20 cellular contexts compared by ENCODE assay signal in the genomic region with DNA sequence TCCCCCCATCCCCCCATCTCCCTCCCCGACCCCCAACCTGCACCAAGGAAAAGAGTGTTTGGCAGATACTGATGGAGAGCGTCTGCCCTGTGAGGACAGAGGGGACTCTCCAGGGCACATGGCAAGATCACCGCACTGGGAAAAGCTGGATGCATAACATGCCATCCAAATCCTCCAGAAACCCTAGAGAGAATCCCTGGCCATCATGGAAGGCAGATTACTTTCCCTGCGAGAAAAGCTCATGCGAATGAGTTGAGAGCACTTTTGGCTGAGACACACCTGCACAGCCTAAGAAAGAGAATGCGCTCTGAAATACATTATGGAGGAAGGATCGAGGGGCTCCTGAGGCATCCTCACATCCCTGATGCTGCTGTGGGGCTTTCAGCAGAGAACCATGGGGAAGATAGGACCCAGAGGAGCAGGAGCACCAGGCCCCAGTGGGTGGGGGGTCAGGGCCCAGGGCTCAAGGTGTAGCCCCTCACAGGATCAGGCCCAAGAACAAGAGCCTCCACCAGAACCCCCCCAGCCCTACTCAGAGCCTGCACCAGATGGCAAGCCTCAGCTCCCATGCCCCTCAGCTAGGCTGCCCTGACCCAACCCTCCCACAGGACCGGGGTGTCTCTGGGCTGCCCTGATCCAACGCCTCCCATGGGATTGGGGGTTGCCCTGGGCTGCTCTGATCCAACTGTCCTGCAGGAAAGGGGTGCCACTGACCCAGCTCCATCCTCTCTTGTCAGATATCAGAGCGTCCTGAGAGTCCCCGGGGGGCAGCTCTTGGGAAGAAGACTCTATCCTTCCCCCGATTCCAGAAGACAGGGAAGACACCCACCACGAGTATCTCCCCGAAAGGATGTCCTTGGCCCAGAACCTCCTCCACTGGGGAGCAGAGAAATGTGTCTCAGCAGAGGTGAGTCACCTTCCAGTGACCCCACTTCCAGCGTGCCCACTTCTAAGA.
"Had no signal": no experiment of that assay in that cellular context is flagged by ENCODE, and none has a peak within 500 bp of the region (broad histone marks: within the 10 kb centered on the region; RNA-seq: fewer than 3 reads in every experiment).

No MANE protein-coding gene starts in this region.

- H3K27ac ChIP-seq: brain microvascular endothelial cell, epithelial cell of prostate, neural progenitor cell, SJSA1, skin epidermis, upper lobe of left lung had no signal

- H3K27me3 Mint-ChIP-seq: activated naive CD8-positive, alpha-beta T cell treated with anti-CD3 and anti-CD28 coated beads, Interleukin-2, amount 10 ng/mL, durations not matched to agents 7 days and 5 days had no signal

- ATAC-seq: effector memory CD8-positive, alpha-beta T cell had no signal

- H3K36me3 ChIP-seq: brain microvascular endothelial cell, neural progenitor cell, SJSA1, upper lobe of left lung had no signal

- H3K4me3 Mint-ChIP-seq: activated CD4-positive, alpha-beta T cell treated with anti-CD3 and anti-CD28 coated beads, Interleukin-2, amount 10 ng/mL, durations not matched to agents 24 days and 14 days; activated naive CD8-positive, alpha-beta T cell treated with anti-CD3 and anti-CD28 coated beads, Interleukin-2, amount 10 ng/mL, durations not matched to agents 7 days and 5 days; central memory CD8-positive, alpha-beta T cell; dendritic cell treated with granulocyte-macrophage colony-stimulating factor and Interleukin-4, amounts not matched to agents 40 ng/mL and 50 ng/mL, for 4 days; effector memory CD8-positive, alpha-beta T cell; immature natural killer cell; naive B cell; neural progenitor cell; T-helper 2 cell treated with Interferon-gamma antibody and Interleukin-4, amounts not matched to agents 5 μg/mL and 100 μg/mL, for 36 hours had no signal

- H3K4me1 ChIP-seq: neural progenitor cell, SJSA1, upper lobe of left lung had no signal

- H3K9me3 Mint-ChIP-seq: activated CD4-positive, alpha-beta T cell treated with anti-CD3 and anti-CD28 coated beads, Interleukin-2, amount 10 ng/mL, durations not matched to agents 24 days and 14 days; activated naive CD8-positive, alpha-beta T cell treated with anti-CD3 and anti-CD28 coated beads, Interleukin-2, amount 10 ng/mL, durations not matched to agents 7 days and 5 days; central memory CD8-positive, alpha-beta T cell; dendritic cell treated with granulocyte-macrophage colony-stimulating factor and Interleukin-4, amounts not matched to agents 40 ng/mL and 50 ng/mL, for 4 days; effector memory CD8-positive, alpha-beta T cell; immature natural killer cell; naive B cell; neural progenitor cell; T-helper 2 cell treated with Interferon-gamma antibody and Interleukin-4, amounts not matched to agents 5 μg/mL and 100 μg/mL, for 36 hours had no signal

- DNase-seq: activated CD4-positive, alpha-beta T cell treated with anti-CD3 and anti-CD28 coated beads, Interleukin-2, amount 10 ng/mL, durations not matched to agents 24 days and 14 days; activated CD4-positive, CD25-positive, alpha-beta regulatory T cell; activated naive CD8-positive, alpha-beta T cell treated with anti-CD3 and anti-CD28 coated beads, Interleukin-2, amount 10 ng/mL, durations not matched to agents 7 days and 5 days; anterior cingulate cortex; brain microvascular endothelial cell; effector memory CD8-positive, alpha-beta T cell; immature natural killer cell; naive B cell; stimulated activated CD4-positive, alpha-beta T cell treated with anti-CD3 and anti-CD28 coated beads, Interleukin-15, amount 100 ng/mL, for 24 hours; stimulated activated CD4-positive, alpha-beta T cell treated with anti-CD3 and anti-CD28 coated beads, Interleukin-4, amount 100 ng/mL, for 24 hours; stimulated activated naive CD4-positive, alpha-beta T cell treated with Interleukin-2 at 50 U/mL for 16 hours had no signal

- H2AFZ ChIP-seq: neural progenitor cell had no signal

- H3K9me3 ChIP-seq: upper lobe of left lung had no signal

- FAIRE-seq: frontal cortex had no signal

- H3K4me1 Mint-ChIP-seq: activated CD4-positive, alpha-beta T cell treated with anti-CD3 and anti-CD28 coated beads, Interleukin-2, amount 10 ng/mL, durations not matched to agents 24 days and 14 days; activated naive CD8-positive, alpha-beta T cell treated with anti-CD3 and anti-CD28 coated beads, Interleukin-2, amount 10 ng/mL, durations not matched to agents 7 days and 5 days; central memory CD8-positive, alpha-beta T cell; immature natural killer cell; naive B cell had no signal

- H3K9ac ChIP-seq: neural progenitor cell had no signal

- H3K27me3 ChIP-seq: brain microvascular endothelial cell, neural progenitor cell, upper lobe of left lung had no signal

- H3K4me3 ChIP-seq: neural progenitor cell, SJSA1, skin epidermis, upper lobe of left lung had no signal

- H3K36me3 Mint-ChIP-seq: activated naive CD8-positive, alpha-beta T cell treated with anti-CD3 and anti-CD28 coated beads, Interleukin-2, amount 10 ng/mL, durations not matched to agents 7 days and 5 days; immature natural killer cell; naive B cell; neural progenitor cell had no signal

- H3K27ac Mint-ChIP-seq: activated CD4-positive, alpha-beta T cell treated with anti-CD3 and anti-CD28 coated beads, Interleukin-2, amount 10 ng/mL, durations not matched to agents 24 days and 14 days; activated naive CD8-positive, alpha-beta T cell treated with anti-CD3 and anti-CD28 coated beads, Interleukin-2, amount 10 ng/mL, durations not matched to agents 7 days and 5 days; dendritic cell treated with granulocyte-macrophage colony-stimulating factor and Interleukin-4, amounts not matched to agents 40 ng/mL and 50 ng/mL, for 4 days; effector memory CD8-positive, alpha-beta T cell; immature natural killer cell; naive B cell; neural progenitor cell; T-helper 2 cell treated with Interferon-gamma antibody and Interleukin-4, amounts not matched to agents 5 μg/mL and 100 μg/mL, for 36 hours had no signal

- H3K4me2 ChIP-seq: neural progenitor cell had no signal
